In the genomic region with DNA sequence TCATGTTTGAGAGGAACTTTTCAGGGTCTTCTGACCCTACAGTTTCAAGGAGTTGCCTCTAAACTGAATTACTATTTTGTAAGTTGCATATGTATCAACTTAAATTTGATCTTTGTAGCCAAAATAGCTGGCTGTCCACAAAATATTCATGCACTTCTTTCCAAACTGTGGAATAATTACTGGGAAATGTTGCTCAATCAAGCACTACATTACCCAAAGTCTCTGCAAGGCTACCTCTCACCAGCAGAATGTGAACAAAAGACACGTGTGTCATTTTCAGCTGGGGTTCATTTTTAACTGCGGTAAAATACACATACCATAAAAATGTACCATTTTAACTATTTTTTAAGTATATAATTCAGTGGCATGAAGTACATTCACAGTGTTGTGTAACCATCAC, we compare ENCODE assay signal across 28 cellular contexts.
"Had no signal": no experiment of that assay in that cellular context is flagged by ENCODE, and none has a peak within 500 bp of the region (broad histone marks: within the 10 kb centered on the region; RNA-seq: fewer than 3 reads in every experiment).

No MANE protein-coding gene starts in this region.

- H3K9ac ChIP-seq: neural progenitor cell had no signal

- H3K27me3 ChIP-seq: left lung, neural progenitor cell, neutrophil, pancreas, spleen, suprapubic skin, tibial artery, upper lobe of right lung had no signal

- H3K4me2 ChIP-seq: neural progenitor cell had no signal

- H3K27ac ChIP-seq: left lung, lower lobe of right lung, neural progenitor cell, neutrophil, pancreas, prostate gland, spleen, suprapubic skin, thoracic aorta, tibial artery, upper lobe of right lung had no signal

- H3K4me3 ChIP-seq: left lung, lower lobe of right lung, neural progenitor cell, pancreas, prostate gland, spleen, suprapubic skin, thoracic aorta, tibial artery, upper lobe of right lung had no signal

- H3K36me3 ChIP-seq: left lung, lower lobe of right lung, neural progenitor cell, neutrophil, pancreas, prostate gland, spleen, suprapubic skin, thoracic aorta, tibial artery, upper lobe of right lung had no signal

- H2AFZ ChIP-seq: neural progenitor cell had no signal

- H3K9me3 ChIP-seq: lower lobe of right lung, neutrophil, pancreas, prostate gland, suprapubic skin, thoracic aorta, tibial artery, upper lobe of right lung had no signal

- H3K4me1 ChIP-seq: left lung, lower lobe of right lung, prostate gland, spleen, suprapubic skin, tibial artery, upper lobe of right lung had no signal

- ATAC-seq: left colon; left lung; lower lobe of right lung; natural killer cell; pancreas; right cardiac atrium; sciatic nerve; stimulated activated effector memory CD8-positive, alpha-beta T cell treated with anti-CD3 and anti-CD28 coated beads, Interleukin-12 subunit alpha, Interleukin-12 subunit beta, amount 100 ng/mL, for 72 hours; upper lobe of right lung had no signal

- DNase-seq: hypothalamus; immature natural killer cell; kidney; left colon; left lung; lower lobe of right lung; mammary epithelial cell; mesenchymal stem cell; naive B cell; natural killer cell; nephron progenitor cell; pancreas; posterior cingulate gyrus; retina; right cardiac atrium; small intestine; spleen; stimulated activated CD4-positive, alpha-beta T cell treated with anti-CD3 and anti-CD28 coated beads, Interleukin-4, amount 100 ng/mL, for 24 hours; stimulated activated naive CD4-positive, alpha-beta T cell; tibial artery; upper lobe of right lung had no signal
